ENCODE assay signal across 8 cellular contexts in the genomic region with DNA sequence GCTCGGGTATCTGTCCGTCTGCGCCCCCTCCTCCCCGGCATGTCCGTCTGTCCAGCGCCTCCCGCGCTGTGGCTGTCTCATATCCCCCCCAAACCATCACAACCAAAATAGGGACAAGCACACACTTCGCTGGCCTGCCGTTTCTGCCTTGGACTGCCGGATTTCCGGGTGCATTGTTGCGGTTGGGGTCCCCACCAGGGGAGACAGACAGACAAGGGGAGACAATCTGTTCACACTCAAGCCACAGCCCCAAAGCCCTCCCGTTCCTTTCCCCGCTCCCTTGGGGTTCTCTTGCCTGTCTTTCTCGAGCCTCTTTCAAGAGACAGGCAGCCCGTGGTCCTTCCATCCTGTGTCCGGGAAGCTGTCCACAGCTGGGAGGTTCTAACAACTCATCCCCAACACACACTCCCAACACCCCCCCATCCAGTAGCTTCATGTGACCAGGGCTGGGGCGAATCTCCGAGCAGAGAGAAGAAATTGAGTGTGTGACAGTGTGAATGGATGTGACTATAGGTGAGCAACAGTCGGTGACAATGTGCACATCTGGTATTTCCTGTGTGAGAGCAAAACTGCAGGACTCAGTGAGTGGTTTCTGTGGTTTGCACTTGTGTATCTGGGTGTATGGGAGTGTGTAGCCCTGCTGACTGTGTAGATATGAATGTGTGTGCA. TPM values are rescaled to one million over a fixed set of nuclear protein-coding genes. Genes with fewer than 3 reads are reported as not detected.
A peak's percentile ranks its signal among the peaks of the same experiment; 100 is the strongest.
DNase-seq lines count a peak whose midpoint lies in the region; ATAC-seq and TF ChIP-seq lines count a peak whose summit lies in the region.

No MANE protein-coding gene starts in this region.

- CTCF ChIA-PET in activated CD8-positive, alpha-beta T cell treated with anti-CD3 and anti-CD28 coated beads for 36 hours (lab: Charles Lee): interaction anchor here (1.1 to 1.2 kb wide), 2 partner anchors 18 to 28 kb away, joined by 3 to 6 read pairs; no protein-coding TSS in a partner anchor

- peak overlapping the region; percentile 81 for H3K27ac Mint-ChIP-seq in activated CD8-positive, alpha-beta T cell treated with anti-CD3 and anti-CD28 coated beads for 36 hours

- peaks cover 38% of the 10 kb centered on the region for H3K4me1 Mint-ChIP-seq in activated CD8-positive, alpha-beta T cell treated with anti-CD3 and anti-CD28 coated beads for 36 hours (ENCODE audit: low read depth)

- H3K4me1 ChIP-seq in HUES6 (ENCODE audit: control insufficient read depth, insufficient read depth, low read length) (peaks cover 20% of the 10 kb centered on the region; the same call in 1 of the 2 replicates), neuronal stem cell (ENCODE audit: control insufficient read depth in 2 of 2, insufficient read depth in 1 of 2, low read depth in 1 of 2, low read length in 2 of 2) (peaks cover 10 to 25% of the 10 kb centered on the region in 2 donors)

- H2BK5ac ChIP-seq in neuronal stem cell (ENCODE audit: low read length): no peak overlapping the region

- H3K27ac ChIP-seq in HUES6 (ENCODE audit: low read depth, low read length) (no peak overlapping the region; the same call in 1 of the 2 replicates), neuronal stem cell (replicated peaks; ENCODE audit: low read length) (no peak overlapping the region)

- peak overlapping the region; percentile 41 for H3K14ac ChIP-seq in neuronal stem cell (ENCODE audit: low read length)

- no peak overlapping the region for H3K4ac ChIP-seq in neuronal stem cell (ENCODE audit: low read length)

- no peak overlapping the region for H4K91ac ChIP-seq in neuronal stem cell (ENCODE audit: low read depth, low read length, poor library complexity)

- H3K9me3 Mint-ChIP-seq in activated CD8-positive, alpha-beta T cell treated with anti-CD3 and anti-CD28 coated beads for 36 hours: no peaks in the 10 kb centered on the region

- WGBS in neuronal stem cell (ENCODE audit: extremely low coverage in 2 of 2, insufficient read length in 2 of 2, insufficient replicate concordance in 1 of 2), 2 donors: no CpG with 5 or more reads among the region's 21 CpGs

- peak; percentile 48 for ATAC-seq in activated CD8-positive, alpha-beta T cell treated with anti-CD3 and anti-CD28 coated beads for 36 hours
- ATAC-seq in HG02759 (IDR thresholded peaks at IDR 0.05; ENCODE audit: unreplicated experiment) (no peak), HG03196 (IDR thresholded peaks at IDR 0.05; ENCODE audit: unreplicated experiment) (no peak)

- no peaks in the 10 kb centered on the region for H3K79me1 ChIP-seq in neuronal stem cell (ENCODE audit: low read depth, low read length)

- POLR2A ChIA-PET in activated CD8-positive, alpha-beta T cell treated with anti-CD3 and anti-CD28 coated beads for 36 hours (lab: Charles Lee): interaction anchor here (2.0 to 2.1 kb wide), 2 partner anchors 17 to 27 kb away, joined by 8 to 16 read pairs; partner anchors contain the start of gene FOSB

- intact Hi-C loops in activated CD8-positive, alpha-beta T cell treated with anti-CD3 and anti-CD28 coated beads for 36 hours (cut with micrococcal nuclease): no loop called here

- TF ChIP-seq CTCF in GM12875 (IDR thresholded peaks at IDR 0.05; ENCODE audit: borderline replicate concordance, insufficient read depth, low read depth, low read length) (no peak), fibroblast of mammary gland (conservative IDR thresholded peaks at IDR 0.05; ENCODE audit: control insufficient read depth, insufficient read depth, low read depth, low read length) (no peak)
- TF ChIP-seq CTCF in activated CD8-positive, alpha-beta T cell treated with anti-CD3 and anti-CD28 coated beads for 36 hours (IDR thresholded peaks at IDR 0.05): no peak

- H3K4me3 ChIP-seq in GM12875 (ENCODE audit: low read depth, low read length) (peak overlapping the region; percentile 73), HUES6 (ENCODE audit: low read depth, low read length) (peak overlapping the region; percentile 52), fibroblast of mammary gland (ENCODE audit: control insufficient read depth, low read depth, low read length) (peak overlapping the region; percentile 70), neuronal stem cell (ENCODE audit: low read length in 2 of 2) (peak overlapping the region; percentile 49 to 78)

- H2BK120ac ChIP-seq in neuronal stem cell (ENCODE audit: low read depth, low read length): no peak overlapping the region

- peak overlapping the region; percentile 7 for H2BK15ac ChIP-seq in neuronal stem cell (ENCODE audit: low read length)

- no peak overlapping the region for H2BK12ac ChIP-seq in neuronal stem cell (ENCODE audit: low read length)

- H3K27me3 ChIP-seq in HUES6 (ENCODE audit: control insufficient read depth, insufficient read depth, low read length): peaks cover 16% of the 10 kb centered on the region
- peaks cover 0 to 7% (median 0%) of the 10 kb centered on the region in 3 experiments for H3K27me3 ChIP-seq in neuronal stem cell (ENCODE audit: control insufficient read depth in 3 of 3, insufficient read depth in 3 of 3, low read depth in 1 of 3, low read length in 3 of 3)

- H3K36me3 Mint-ChIP-seq in activated CD8-positive, alpha-beta T cell treated with anti-CD3 and anti-CD28 coated beads for 36 hours (ENCODE audit: low read depth): peaks cover 2% of the 10 kb centered on the region

- H3K36me3 ChIP-seq in HUES6 (ENCODE audit: control insufficient read depth, insufficient read depth, low read length) (no peaks in the 10 kb centered on the region), neuronal stem cell (replicated peaks in 1 of 2; ENCODE audit: control insufficient read depth in 2 of 2, insufficient read depth in 2 of 2, low read length in 2 of 2) (no peaks in the 10 kb centered on the region)

- peak overlapping the region; percentile 71 for H3K4me3 Mint-ChIP-seq in activated CD8-positive, alpha-beta T cell treated with anti-CD3 and anti-CD28 coated beads for 36 hours

- H3K23ac ChIP-seq in neuronal stem cell (ENCODE audit: low read depth, low read length, poor library complexity): peak overlapping the region; percentile 1

- DNase-seq in activated CD8-positive, alpha-beta T cell treated with anti-CD3 and anti-CD28 coated beads for 36 hours: peak; percentile 60
- DNase-seq in fibroblast of mammary gland (ENCODE audit: low read depth) (peak; percentile 75), neuronal stem cell (ENCODE audit: low spot score) (no peak), NCI-H1930 (lab: John Stamatoyannopoulos, UW) (no peak)

- peak overlapping the region; percentile 98 for H2AFZ ChIP-seq in neuronal stem cell (ENCODE audit: low read length)

- H3K9ac ChIP-seq in HUES6 (ENCODE audit: low read length) (peak overlapping the region; percentile 58), neuronal stem cell (ENCODE audit: low read depth, low read length, poor library complexity) (no peak overlapping the region)

- peak overlapping the region; percentile 68 for H3K18ac ChIP-seq in neuronal stem cell (ENCODE audit: low read length)

- peak overlapping the region; percentile 78 for H3K4me2 ChIP-seq in neuronal stem cell (ENCODE audit: insufficient read depth, low read length, poor library complexity, severe bottlenecking)

- H4K8ac ChIP-seq in neuronal stem cell (ENCODE audit: low read depth, low read length): no peak overlapping the region

- H3K9me3 ChIP-seq in HUES6 (ENCODE audit: control insufficient read depth, insufficient read depth, low read depth, low read length): no peaks in the 10 kb centered on the region
- peaks cover 0 to 7% of the 10 kb centered on the region in 2 donors for H3K9me3 ChIP-seq in neuronal stem cell (replicated peaks in 1 of 2; ENCODE audit: control insufficient read depth in 2 of 2, insufficient read depth in 1 of 2, low read depth in 1 of 2, low read length in 2 of 2)

- peak overlapping the region; percentile 2 for H2AK5ac ChIP-seq in neuronal stem cell (ENCODE audit: low read depth, low read length)

- H3K27me3 Mint-ChIP-seq in activated CD8-positive, alpha-beta T cell treated with anti-CD3 and anti-CD28 coated beads for 36 hours: no peaks in the 10 kb centered on the region

RNA-seq across cellular contexts. Expression of gene FOSB, which starts 16.5 kb away (rescaled TPM):
- 10 to 100 TPM; 70.0 to 71.2 TPM for total RNA-seq in activated CD8-positive, alpha-beta T cell treated with anti-CD3 and anti-CD28 coated beads for 36 hours
- polyA plus RNA-seq in neuronal stem cell (2013, experiment 1 of 2): 8.5 TPM
- 8.7 TPM for polyA plus RNA-seq in neuronal stem cell (2013, experiment 2 of 2)

RNA-seq across cellular contexts. Expression of gene ERCC1, which starts 27.6 kb away (rescaled TPM):
- 10 to 100 TPM; 41.6 to 46.5 TPM for total RNA-seq in activated CD8-positive, alpha-beta T cell treated with anti-CD3 and anti-CD28 coated beads for 36 hours
- 90.0 TPM for polyA plus RNA-seq in neuronal stem cell (2013, experiment 1 of 2)
- 87.6 TPM for polyA plus RNA-seq in neuronal stem cell (2013, experiment 2 of 2)

RNA-seq across cellular contexts. Expression of gene POLR1G, which starts 44.9 kb away (rescaled TPM):
- total RNA-seq in activated CD8-positive, alpha-beta T cell treated with anti-CD3 and anti-CD28 coated beads for 36 hours: 10 to 100 TPM in 1 of 2 experiments, 1 to 10 TPM in 1; 9.8 to 11.6 TPM
- 6.4 TPM for polyA plus RNA-seq in neuronal stem cell (2013, experiment 1 of 2)
- polyA plus RNA-seq in neuronal stem cell (2013, experiment 2 of 2): 6.4 TPM

RNA-seq across cellular contexts. Expression of gene RTN2, which starts 45.5 kb away (rescaled TPM):
- total RNA-seq in activated CD8-positive, alpha-beta T cell treated with anti-CD3 and anti-CD28 coated beads for 36 hours: 1 to 10 TPM; 2.6 to 3.0 TPM
- 9.5 TPM for polyA plus RNA-seq in neuronal stem cell (2013, experiment 1 of 2)
- 10.0 TPM for polyA plus RNA-seq in neuronal stem cell (2013, experiment 2 of 2)

RNA-seq across cellular contexts. Expression of gene PPP1R13L, which starts 46.4 kb away (rescaled TPM):
- 1 to 10 TPM; 4.6 to 5.8 TPM for total RNA-seq in activated CD8-positive, alpha-beta T cell treated with anti-CD3 and anti-CD28 coated beads for 36 hours
- 11.0 TPM for polyA plus RNA-seq in neuronal stem cell (2013, experiment 1 of 2)
- polyA plus RNA-seq in neuronal stem cell (2013, experiment 2 of 2): 9.8 TPM

Comparison
In these comparisons a context has a peak if more than half of its experiments do, and no peak if none do; other contexts are left out.
1. DNase-seq: peak in activated CD8-positive, alpha-beta T cell treated with anti-CD3 and anti-CD28 coated beads for 36 hours (single experiment) and fibroblast of mammary gland (single experiment); none in neuronal stem cell (single experiment) and NCI-H1930 (0 of 2).
2. Peak in every context shown above with its lines, with median percentiles within 50 percentile points of each other: H3K4me3 ChIP-seq.